Comparison of ENCODE assay signal across 1 cellular context in the genomic region with DNA sequence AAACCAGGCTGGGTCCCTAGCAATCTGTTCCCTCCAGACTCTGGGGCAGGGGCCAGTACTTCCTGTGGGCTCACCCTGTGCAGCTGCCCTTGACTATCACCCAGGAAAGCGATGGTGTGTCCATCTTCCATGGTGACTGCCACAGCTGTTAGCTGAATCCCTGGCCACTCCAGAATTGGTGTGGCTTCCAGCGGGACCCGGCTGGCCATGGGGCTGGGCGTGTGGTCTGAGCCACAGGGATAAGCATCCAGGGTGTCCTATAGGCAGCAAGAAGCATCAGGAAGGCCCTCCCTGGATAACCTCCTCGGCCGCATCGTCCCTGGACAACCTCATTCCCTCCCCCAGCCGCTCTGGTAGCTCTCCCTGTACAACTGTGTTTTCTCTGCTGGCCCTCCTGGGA.
TF ChIP-seq lines count a peak whose summit lies in the region.

No MANE protein-coding gene starts in this region.

TF ChIP-seq in HepG2, 621 proteins besides CTCF, POLR2A, EP300 and RAD21:
- TF ChIP-seq ARNTL (CRISPR knock-in tag; IDR thresholded peaks at IDR 0.05) (no peak), RBFOX2 (IDR thresholded peaks at IDR 0.05; ENCODE audit: low read depth, low read length) (peak; percentile 51; the same call in 1 of the 2 replicates), NCOR1 (IDR thresholded peaks at IDR 0.05; ENCODE audit: borderline replicate concordance, low read length) (0 out of 2 replicates have a peak, but pooled peaks have one; percentile 12)
- TF ChIP-seq, protein P1, sequence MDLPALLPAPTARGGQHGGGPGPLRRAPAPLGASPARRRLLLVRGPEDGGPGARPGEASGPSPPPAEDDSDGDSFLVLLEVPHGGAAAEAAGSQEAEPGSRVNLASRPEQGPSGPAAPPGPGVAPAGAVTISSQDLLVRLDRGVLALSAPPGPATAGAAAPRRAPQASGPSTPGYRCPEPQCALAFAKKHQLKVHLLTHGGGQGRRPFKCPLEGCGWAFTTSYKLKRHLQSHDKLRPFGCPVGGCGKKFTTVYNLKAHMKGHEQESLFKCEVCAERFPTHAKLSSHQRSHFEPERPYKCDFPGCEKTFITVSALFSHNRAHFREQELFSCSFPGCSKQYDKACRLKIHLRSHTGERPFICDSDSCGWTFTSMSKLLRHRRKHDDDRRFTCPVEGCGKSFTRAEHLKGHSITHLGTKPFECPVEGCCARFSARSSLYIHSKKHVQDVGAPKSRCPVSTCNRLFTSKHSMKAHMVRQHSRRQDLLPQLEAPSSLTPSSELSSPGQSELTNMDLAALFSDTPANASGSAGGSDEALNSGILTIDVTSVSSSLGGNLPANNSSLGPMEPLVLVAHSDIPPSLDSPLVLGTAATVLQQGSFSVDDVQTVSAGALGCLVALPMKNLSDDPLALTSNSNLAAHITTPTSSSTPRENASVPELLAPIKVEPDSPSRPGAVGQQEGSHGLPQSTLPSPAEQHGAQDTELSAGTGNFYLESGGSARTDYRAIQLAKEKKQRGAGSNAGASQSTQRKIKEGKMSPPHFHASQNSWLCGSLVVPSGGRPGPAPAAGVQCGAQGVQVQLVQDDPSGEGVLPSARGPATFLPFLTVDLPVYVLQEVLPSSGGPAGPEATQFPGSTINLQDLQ (CRISPR knock-in tag; IDR thresholded peaks at IDR 0.05): no peak
- TF ChIP-seq, protein P2, sequence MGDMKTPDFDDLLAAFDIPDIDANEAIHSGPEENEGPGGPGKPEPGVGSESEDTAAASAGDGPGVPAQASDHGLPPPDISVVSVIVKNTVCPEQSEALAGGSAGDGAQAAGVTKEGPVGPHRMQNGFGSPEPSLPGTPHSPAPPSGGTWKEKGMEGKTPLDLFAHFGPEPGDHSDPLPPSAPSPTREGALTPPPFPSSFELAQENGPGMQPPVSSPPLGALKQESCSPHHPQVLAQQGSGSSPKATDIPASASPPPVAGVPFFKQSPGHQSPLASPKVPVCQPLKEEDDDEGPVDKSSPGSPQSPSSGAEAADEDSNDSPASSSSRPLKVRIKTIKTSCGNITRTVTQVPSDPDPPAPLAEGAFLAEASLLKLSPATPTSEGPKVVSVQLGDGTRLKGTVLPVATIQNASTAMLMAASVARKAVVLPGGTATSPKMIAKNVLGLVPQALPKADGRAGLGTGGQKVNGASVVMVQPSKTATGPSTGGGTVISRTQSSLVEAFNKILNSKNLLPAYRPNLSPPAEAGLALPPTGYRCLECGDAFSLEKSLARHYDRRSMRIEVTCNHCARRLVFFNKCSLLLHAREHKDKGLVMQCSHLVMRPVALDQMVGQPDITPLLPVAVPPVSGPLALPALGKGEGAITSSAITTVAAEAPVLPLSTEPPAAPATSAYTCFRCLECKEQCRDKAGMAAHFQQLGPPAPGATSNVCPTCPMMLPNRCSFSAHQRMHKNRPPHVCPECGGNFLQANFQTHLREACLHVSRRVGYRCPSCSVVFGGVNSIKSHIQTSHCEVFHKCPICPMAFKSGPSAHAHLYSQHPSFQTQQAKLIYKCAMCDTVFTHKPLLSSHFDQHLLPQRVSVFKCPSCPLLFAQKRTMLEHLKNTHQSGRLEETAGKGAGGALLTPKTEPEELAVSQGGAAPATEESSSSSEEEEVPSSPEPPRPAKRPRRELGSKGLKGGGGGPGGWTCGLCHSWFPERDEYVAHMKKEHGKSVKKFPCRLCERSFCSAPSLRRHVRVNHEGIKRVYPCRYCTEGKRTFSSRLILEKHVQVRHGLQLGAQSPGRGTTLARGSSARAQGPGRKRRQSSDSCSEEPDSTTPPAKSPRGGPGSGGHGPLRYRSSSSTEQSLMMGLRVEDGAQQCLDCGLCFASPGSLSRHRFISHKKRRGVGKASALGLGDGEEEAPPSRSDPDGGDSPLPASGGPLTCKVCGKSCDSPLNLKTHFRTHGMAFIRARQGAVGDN (CRISPR knock-in tag; IDR thresholded peaks at IDR 0.05): peak; percentile 20; the same call in 1 of the 2 replicates
